In genomic region chr17:31470592-31470991, GRCh38 we compare ENCODE assay signal across 27 cellular contexts.
DNase-seq lines count a peak whose midpoint lies in the region; ATAC-seq and TF ChIP-seq lines count a peak whose summit lies in the region.
"Had no signal": no experiment of that assay in that cellular context is flagged by ENCODE, and none has a peak within 500 bp of the region (broad histone marks: within the 10 kb centered on the region; RNA-seq: fewer than 3 reads in every experiment).

No MANE protein-coding gene starts in this region.

- H3K9ac ChIP-seq in DND-41 (ENCODE audit: low read depth, low read length), result no peak overlapping the region
- H3K9ac ChIP-seq: BLaER1 treated with 17β-estradiol and CSF1 and Interleukin-3, amounts not matched to agents 10 nM and 100 nM had no signal

- H4K20me1 ChIP-seq in DND-41 (ENCODE audit: insufficient read depth, low read length) (no peaks in the 10 kb centered on the region), osteoblast (ENCODE audit: insufficient read depth, low read length) (no peaks in the 10 kb centered on the region)
- H4K20me1 ChIP-seq: BLaER1 treated with 17β-estradiol and CSF1 and Interleukin-3, amounts not matched to agents 10 nM and 100 nM had no signal

- no peak overlapping the region for H3K4me2 ChIP-seq in DND-41 (ENCODE audit: insufficient read depth, low read length)
- H3K4me2 ChIP-seq in osteoblast (ENCODE audit: insufficient read depth, low read length), result no peak overlapping the region
- H3K4me2 ChIP-seq: smooth muscle cell had no signal

- TF ChIP-seq CTCF in DND-41 (IDR thresholded peaks at IDR 0.05; ENCODE audit: borderline replicate concordance, extremely low read depth, low read length, poor library complexity, severe bottlenecking) (no peak), HEK293 (tag by site-specific recombination; IDR thresholded peaks at IDR 0.05) (no peak), osteoblast (IDR thresholded peaks at IDR 0.05; ENCODE audit: extremely low read depth, low read depth, low read length) (no peak)

- H3K27ac ChIP-seq in DND-41 (ENCODE audit: low read length) (peak overlapping the region; percentile 27; the same call in 1 of the 2 replicates), HEK293 (ENCODE audit: extremely low read depth, low read depth, low read length) (no peak overlapping the region), cingulate gyrus (ENCODE audit: low read depth, low read length) (peak overlapping the region; percentile 56), osteoblast (ENCODE audit: low read depth, low read length) (no peak overlapping the region)
- H3K27ac ChIP-seq: BLaER1 treated with 17β-estradiol and CSF1 and Interleukin-3, amounts not matched to agents 10 nM and 100 nM; gastroesophageal sphincter; stomach; thyroid gland; WERI-Rb-1 had no signal

- H3K4me3 ChIP-seq in DND-41 (ENCODE audit: low read depth in 1 of 2, low read length in 2 of 2), result no peak overlapping the region
- H3K4me3 ChIP-seq in HEK293 (ENCODE audit: low read depth, low read length), result no peak overlapping the region
- H3K4me3 ChIP-seq in osteoblast (ENCODE audit: insufficient read depth, low read length), result no peak overlapping the region
- H3K4me3 ChIP-seq: BLaER1 treated with 17β-estradiol and CSF1 and Interleukin-3, amounts not matched to agents 10 nM and 100 nM; gastroesophageal sphincter; smooth muscle cell; stomach; thyroid gland had no signal

- POLR2A ChIA-PET in HEK293 (lab: Yijun Ruan, JAX), result no interaction called here

- H2AFZ ChIP-seq in DND-41 (ENCODE audit: low read depth, low read length) (no peak overlapping the region), osteoblast (ENCODE audit: low read length) (no peak overlapping the region)

- H3K27me3 ChIP-seq in DND-41 (ENCODE audit: insufficient read depth, low read length, poor library complexity), result no peaks in the 10 kb centered on the region
- peaks cover 31% of the 10 kb centered on the region for H3K27me3 ChIP-seq in osteoblast (ENCODE audit: insufficient read depth, low read length)
- H3K27me3 ChIP-seq: BLaER1 treated with 17β-estradiol and CSF1 and Interleukin-3, amounts not matched to agents 10 nM and 100 nM; stomach; thyroid gland had no signal

- no peak for DNase-seq in DND-41
- peak; percentile 37 for DNase-seq in osteoblast (ENCODE audit: insufficient read length, low spot score, missing footprints)
- DNase-seq in T-helper 9 cell, result no peak
- DNase-seq in SHP77 treated with DMSO at 0.1 percent for 48 hours (lab: John Stamatoyannopoulos, UW), result no peak
- DNase-seq in glomerular visceral epithelial cell (ENCODE audit: extremely low spot score), result no peak
- DNase-seq: activated CD4-positive, alpha-beta T cell treated with anti-CD3 and anti-CD28 coated beads for 4 hours; activated CD8-positive, alpha-beta memory T cell treated with anti-CD3 and anti-CD28 coated beads for 24 hours; activated T-cell treated with anti-CD3 and anti-CD28 coated beads for 4 hours; aorta; effector CD4-positive, alpha-beta T cell; HFFc6; hippocampal formation; left colon; NCI-H1436 treated with DMSO at 0.1 percent for 48 hours; NCI-H2081 treated with DMSO at 0.1 percent for 48 hours; NCI-H226; NCI-H69; SHP77; stomach; T1000; thyroid gland; WERI-Rb-1 had no signal

- H3K79me2 ChIP-seq in DND-41 (ENCODE audit: insufficient read depth, low read length) (no peaks in the 10 kb centered on the region), osteoblast (ENCODE audit: insufficient read depth, low read length) (no peaks in the 10 kb centered on the region)

- H3K4me1 ChIP-seq in DND-41 (ENCODE audit: insufficient read depth, low read length), result peaks cover 9% of the 10 kb centered on the region
- no peaks in the 10 kb centered on the region for H3K4me1 ChIP-seq in HEK293 (ENCODE audit: control insufficient read depth, insufficient read depth, low read length)
- H3K4me1 ChIP-seq in osteoblast (ENCODE audit: insufficient read depth, low read length), result no peaks in the 10 kb centered on the region

- CTCF ChIA-PET in HEK293 (lab: Yijun Ruan, JAX), result no interaction called here

- ATAC-seq in DND-41 (ENCODE audit: insufficient read depth, low read depth), result no peak
- ATAC-seq: gastroesophageal sphincter, left colon had no signal

- H3K9me3 ChIP-seq in DND-41 (ENCODE audit: insufficient read depth, low read length, severe bottlenecking), result no peaks in the 10 kb centered on the region
- H3K9me3 ChIP-seq in HEK293 (ENCODE audit: control insufficient read depth, insufficient read depth, low read depth, low read length), result no peaks in the 10 kb centered on the region
- no peaks in the 10 kb centered on the region for H3K9me3 ChIP-seq in osteoblast (ENCODE audit: low read depth, low read length)
- H3K9me3 ChIP-seq: BLaER1 treated with 17β-estradiol and CSF1 and Interleukin-3, amounts not matched to agents 10 nM and 100 nM; gastroesophageal sphincter; stomach; thyroid gland had no signal

- no peaks in the 10 kb centered on the region for H3K36me3 ChIP-seq in DND-41 (ENCODE audit: insufficient read depth, low read length)
- no peaks in the 10 kb centered on the region for H3K36me3 ChIP-seq in HEK293 (ENCODE audit: control insufficient read depth in 2 of 2, insufficient read depth in 1 of 2, low read length in 2 of 2)
- no peaks in the 10 kb centered on the region for H3K36me3 ChIP-seq in osteoblast (ENCODE audit: insufficient read depth, low read length)
- H3K36me3 ChIP-seq: BLaER1 treated with 17β-estradiol and CSF1 and Interleukin-3, amounts not matched to agents 10 nM and 100 nM; gastroesophageal sphincter; stomach; thyroid gland; WERI-Rb-1 had no signal

TF ChIP-seq in HEK293, 187 proteins besides CTCF, POLR2A, EP300 and RAD21:
- TF ChIP-seq ZNF335 (tag by site-specific recombination; conservative IDR thresholded peaks at IDR 0.05) (no peak), GLIS1 (tag by site-specific recombination; IDR thresholded peaks at IDR 0.05) (0 out of 2 replicates have a peak, but pooled peaks have one; percentile 17)

Comparison
In these comparisons a context has a peak if more than half of its experiments do, and no peak if none do; other contexts are left out.
1. H3K27ac ChIP-seq: peak in DND-41 (single experiment) and cingulate gyrus (single experiment); none in HEK293 (single experiment) and osteoblast (single experiment).